Comparison of ENCODE assay signal across 14 cellular contexts in the genomic region with DNA sequence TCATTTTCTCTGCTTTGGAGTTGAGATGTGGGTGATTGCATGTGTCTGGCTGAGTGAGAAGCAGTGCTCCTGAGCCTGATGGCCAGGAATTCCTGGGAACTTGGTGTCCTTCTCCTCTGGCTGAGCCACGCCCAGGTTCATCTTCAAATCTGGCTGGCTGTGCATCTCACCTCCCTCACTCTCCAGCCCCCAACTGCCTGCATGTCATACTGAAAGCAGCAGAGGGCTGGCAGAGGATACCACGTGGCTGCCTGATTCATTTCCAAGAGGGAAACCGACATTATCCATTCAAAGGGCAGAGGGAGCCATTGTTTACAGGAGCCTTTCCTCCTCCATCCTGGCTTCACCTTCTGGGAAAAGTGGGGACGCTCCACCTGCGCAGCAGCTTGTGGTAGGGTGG. TPM values are rescaled to one million over a fixed set of nuclear protein-coding genes. Genes with fewer than 3 reads are reported as not detected.
DNase-seq lines count a peak whose midpoint lies in the region; ATAC-seq and TF ChIP-seq lines count a peak whose summit lies in the region.
"Had no signal": no experiment of that assay in that cellular context is flagged by ENCODE, and none has a peak within 500 bp of the region (broad histone marks: within the 10 kb centered on the region; RNA-seq: fewer than 3 reads in every experiment).

No MANE protein-coding gene starts in this region.

- DNase-seq in AG04450 (ENCODE audit: low read depth, low spot score) (no peak), LHCN-M2 (ENCODE audit: low read depth) (peak; percentile 86), cardiac fibroblast (ENCODE audit: low read depth in 2 of 2) (peak; percentile 40 to 63), left lung (no peak), GM10248 (ENCODE audit: extremely low spot score) (no peak), HuH-7 (ENCODE audit: low spot score) (no peak)
- no peak for DNase-seq in activated naive CD4-positive, alpha-beta T cell treated with anti-CD3 and anti-CD28 coated beads, Interleukin-2, amount 50 U/mL, for 16 hours
- DNase-seq: activated CD8-positive, alpha-beta T cell treated with anti-CD3 and anti-CD28 coated beads, Interleukin-2, amount 10 ng/mL, durations not matched to agents 7 days and 5 days; activated naive CD4-positive, alpha-beta T cell treated with anti-CD3 and anti-CD28 coated beads, Interleukin-2, amount 10 ng/mL, durations not matched to agents 7 days and 5 days; NCI-H2029 treated with DMSO at 0.1 percent for 48 hours; right lobe of liver had no signal

- CTCF ChIA-PET in AG04450 (lab: Charles Lee) (interaction anchor here (0.5 to 1.2 kb wide), 2 partner anchors 12 to 908 kb away, joined by 4 to 5 read pairs; no protein-coding TSS in a partner anchor), GM10248 (lab: Yijun Ruan, JAX) (interaction anchor here (1.0 kb wide), 1 partner anchor 17 kb away, joined by 3 read pairs; no protein-coding TSS in a partner anchor)

- TF ChIP-seq CTCF in AG04450 (IDR thresholded peaks at IDR 0.05; ENCODE audit: low read depth, low read length) (0 out of 2 replicates have a peak, but pooled peaks have one; percentile 20), cardiac fibroblast (IDR thresholded peaks at IDR 0.05; ENCODE audit: low read depth, low read length) (no peak), left lung (IDR thresholded peaks at IDR 0.05) (no peak), GM10248 (IDR thresholded peaks at IDR 0.05; ENCODE audit: control extremely low read depth, extremely low read depth, low read depth, missing control alignments) (no peak)

- intact Hi-C loops in left lung (cut with DNase I), result no loop called here

- POLR2A ChIA-PET in AG04450 (lab: Yijun Ruan, JAX), result no interaction called here
- POLR2A ChIA-PET in GM10248 (lab: Yijun Ruan, JAX), result no interaction called here

- H3K9me3 ChIP-seq in AG04450 (ENCODE audit: control insufficient read depth, insufficient read depth, low read length), result peaks cover 10% of the 10 kb centered on the region
- H3K9me3 ChIP-seq in left lung, result peaks cover 0 to 6% of the 10 kb centered on the region in 2 donors
- H3K9me3 ChIP-seq: right lobe of liver had no signal

- H3K4me1 ChIP-seq in left lung, result peaks cover under 1 to 2% of the 10 kb centered on the region in 2 donors
- H3K4me1 ChIP-seq: BLaER1 had no signal

- H3K27ac ChIP-seq in AG04450 (ENCODE audit: low read depth, low read length) (peak overlapping the region; percentile 47), left lung (peak overlapping the region in 1 of 2 donors; percentile 55)
- H3K27ac ChIP-seq: BLaER1, right lobe of liver had no signal

- no peaks in the 10 kb centered on the region for H3K36me3 ChIP-seq in left lung
- H3K36me3 ChIP-seq: BLaER1, right lobe of liver had no signal

- ATAC-seq in left lung, result peak; percentile 33
- ATAC-seq in GM18907 (IDR thresholded peaks at IDR 0.05; ENCODE audit: unreplicated experiment), result no peak
- ATAC-seq: activated CD8-positive, alpha-beta T cell treated with anti-CD3 and anti-CD28 coated beads, Interleukin-2, amount 10 ng/mL, durations not matched to agents 7 days and 5 days had no signal

- H3K27me3 ChIP-seq in AG04450 (ENCODE audit: control insufficient read depth, insufficient read depth, low read length) (no peaks in the 10 kb centered on the region), left lung (no peaks in the 10 kb centered on the region)
- H3K27me3 ChIP-seq: BLaER1, dorsolateral prefrontal cortex, right lobe of liver had no signal

- H3K4me3 ChIP-seq in AG04450 (ENCODE audit: low read depth, low read length) (no peak overlapping the region), cardiac fibroblast (replicated peaks in 1 of 2; ENCODE audit: low read depth in 2 of 2, low read length in 2 of 2) (no peak overlapping the region), left lung (no peak overlapping the region)
- H3K4me3 ChIP-seq: BLaER1, dorsolateral prefrontal cortex, right lobe of liver had no signal

RNA-seq across cellular contexts. Expression of a gene that starts 57.4 kb away (rescaled TPM):
- polyA plus RNA-seq in AG04450 (2011; rRNA removed), result 63.5 and 88.7 TPM in 2 replicates
- 41.7 and 59.4 TPM in 2 replicates for polyA minus RNA-seq in AG04450 (2011; rRNA and poly(A)+ RNA removed)
- total RNA-seq in LHCN-M2 (2014; rRNA removed), result 32.3 and 34.6 TPM in 2 replicates
- 25.4 TPM for polyA plus RNA-seq in LHCN-M2 (2012)
- 10 to 100 TPM; 31.9 to 41.0 TPM for total RNA-seq in left lung

Comparison
In these comparisons a context has a peak if more than half of its experiments do, and no peak if none do; other contexts are left out.
1. DNase-seq: peak in LHCN-M2 (single experiment) and cardiac fibroblast (2 of 2); none in AG04450 (single experiment), left lung (0 of 2), GM10248 (single experiment), activated naive CD4-positive, alpha-beta T cell treated with anti-CD3 and anti-CD28 coated beads, Interleukin-2, amount 50 U/mL, for 16 hours (single experiment) and HuH-7 (single experiment).